ENCODE assay signal across 15 cellular contexts in genomic region chr7:94030634-94031033, GRCh38. TPM values are rescaled to one million over a fixed set of nuclear protein-coding genes. Genes with fewer than 3 reads are reported as not detected.
DNase-seq lines count a peak whose midpoint lies in the region; ATAC-seq lines count a peak whose summit lies in the region.
"Had no signal": no experiment of that assay in that cellular context is flagged by ENCODE, and none has a peak within 500 bp of the region (broad histone marks: within the 10 kb centered on the region; RNA-seq: fewer than 3 reads in every experiment).

No MANE protein-coding gene starts in this region.

- H3K27me3 Mint-ChIP-seq in central memory CD8-positive, alpha-beta T cell: peaks cover 31% of the 10 kb centered on the region
- H3K27me3 Mint-ChIP-seq in immature natural killer cell (ENCODE audit: low read depth in 3 of 3): peaks cover 2 to 8% (median 6%) of the 10 kb centered on the region in 3 donors
- peaks cover 13 to 27% of the 10 kb centered on the region in 2 donors for H3K27me3 Mint-ChIP-seq in natural killer cell treated with Interleukin-12 subunit alpha and Interleukin-12 subunit beta and Interleukin-15 and Interleukin-18, amount 100 ng/mL, for 72 hours
- peaks cover 42% of the 10 kb centered on the region for H3K27me3 Mint-ChIP-seq in stimulated activated naive CD8-positive, alpha-beta T cell treated with anti-CD3 and anti-CD28 coated beads, Interleukin-15, amount 100 ng/mL, for 72 hours

- H3K36me3 Mint-ChIP-seq in central memory CD8-positive, alpha-beta T cell (ENCODE audit: insufficient read depth): no peaks in the 10 kb centered on the region
- no peaks in the 10 kb centered on the region for H3K36me3 Mint-ChIP-seq in immature natural killer cell
- peaks cover 6% of the 10 kb centered on the region for H3K36me3 Mint-ChIP-seq in natural killer cell treated with Interleukin-12 subunit alpha and Interleukin-12 subunit beta and Interleukin-15 and Interleukin-18, amount 100 ng/mL, for 72 hours
- H3K36me3 Mint-ChIP-seq: CD14-positive monocyte; CD4-positive, alpha-beta memory T cell had no signal

- no peak overlapping the region for H3K9ac ChIP-seq in BLaER1
- H3K9ac ChIP-seq: GM23248 had no signal

- no peak overlapping the region for H3K27ac ChIP-seq in BLaER1
- H3K27ac ChIP-seq: GM23248 had no signal

- no peak overlapping the region for H3K4me3 Mint-ChIP-seq in central memory CD8-positive, alpha-beta T cell
- peak overlapping the region; percentile 36 to 61 (median 40) for H3K4me3 Mint-ChIP-seq in immature natural killer cell
- peak overlapping the region; percentile 20 for H3K4me3 Mint-ChIP-seq in natural killer cell treated with Interleukin-12 subunit alpha and Interleukin-12 subunit beta and Interleukin-15 and Interleukin-18, amount 100 ng/mL, for 72 hours
- H3K4me3 Mint-ChIP-seq in stimulated activated naive CD8-positive, alpha-beta T cell treated with anti-CD3 and anti-CD28 coated beads, Interleukin-15, amount 100 ng/mL, for 72 hours: no peak overlapping the region
- H3K4me3 Mint-ChIP-seq: CD14-positive monocyte; CD4-positive, alpha-beta memory T cell had no signal

- no peaks in the 10 kb centered on the region for H3K4me1 Mint-ChIP-seq in central memory CD8-positive, alpha-beta T cell
- H3K4me1 Mint-ChIP-seq in immature natural killer cell: peaks cover 39 to 51% of the 10 kb centered on the region in 2 donors
- peaks cover 29% of the 10 kb centered on the region in 2 donors for H3K4me1 Mint-ChIP-seq in natural killer cell treated with Interleukin-12 subunit alpha and Interleukin-12 subunit beta and Interleukin-15 and Interleukin-18, amount 100 ng/mL, for 72 hours (ENCODE audit: low read depth in 2 of 2)
- H3K4me1 Mint-ChIP-seq in stimulated activated naive CD8-positive, alpha-beta T cell treated with anti-CD3 and anti-CD28 coated beads, Interleukin-15, amount 100 ng/mL, for 72 hours: no peaks in the 10 kb centered on the region
- H3K4me1 Mint-ChIP-seq: CD4-positive, alpha-beta memory T cell had no signal

- peaks cover 14% of the 10 kb centered on the region; the same call in 1 of the 2 replicates for H3K4me1 ChIP-seq in BLaER1
- H3K4me1 ChIP-seq: HAP-1 had no signal

- H3K9me3 ChIP-seq in BLaER1: no peaks in the 10 kb centered on the region
- H3K9me3 ChIP-seq: HAP-1 had no signal

- H4K20me1 ChIP-seq in BLaER1: no peaks in the 10 kb centered on the region

- H3K4me2 ChIP-seq in BLaER1: peak overlapping the region; percentile 44; the same call in 1 of the 2 replicates

- no peak for DNase-seq in central memory CD8-positive, alpha-beta T cell (ENCODE audit: low spot score in 2 of 2)
- DNase-seq in immature natural killer cell: peak; percentile 50 to 62 (median 51)
- DNase-seq in natural killer cell treated with Interleukin-12 subunit alpha and Interleukin-12 subunit beta and Interleukin-15 and Interleukin-18, amount 100 ng/mL, for 72 hours (ENCODE audit: low spot score): no peak
- DNase-seq in stimulated activated naive CD8-positive, alpha-beta T cell treated with anti-CD3 and anti-CD28 coated beads, Interleukin-15, amount 100 ng/mL, for 72 hours: no peak
- no peak for DNase-seq in RKO (ENCODE audit: low spot score)
- DNase-seq: AML-193; CD4-positive, alpha-beta memory T cell; DMS153; DMS79; GF-D8; GM23248 had no signal

- no peaks in the 10 kb centered on the region for H3K9me3 Mint-ChIP-seq in central memory CD8-positive, alpha-beta T cell
- peaks cover 0 to 5% (median 0%) of the 10 kb centered on the region in 6 donors for H3K9me3 Mint-ChIP-seq in immature natural killer cell
- no peaks in the 10 kb centered on the region for H3K9me3 Mint-ChIP-seq in natural killer cell treated with Interleukin-12 subunit alpha and Interleukin-12 subunit beta and Interleukin-15 and Interleukin-18, amount 100 ng/mL, for 72 hours
- no peaks in the 10 kb centered on the region for H3K9me3 Mint-ChIP-seq in stimulated activated naive CD8-positive, alpha-beta T cell treated with anti-CD3 and anti-CD28 coated beads, Interleukin-15, amount 100 ng/mL, for 72 hours

- H3K27me3 ChIP-seq in BLaER1: no peaks in the 10 kb centered on the region

- H3K36me3 ChIP-seq in BLaER1: no peaks in the 10 kb centered on the region
- H3K36me3 ChIP-seq: HAP-1 had no signal

- H3K4me3 ChIP-seq in BLaER1: no peak overlapping the region
- H3K4me3 ChIP-seq: GM23248, HAP-1 had no signal

- no peak overlapping the region for H3K27ac Mint-ChIP-seq in central memory CD8-positive, alpha-beta T cell (ENCODE audit: low read depth)
- H3K27ac Mint-ChIP-seq in immature natural killer cell: peak overlapping the region in 4 of 6 donors; percentile 0 to 35 (median 6)
- H3K27ac Mint-ChIP-seq in natural killer cell treated with Interleukin-12 subunit alpha and Interleukin-12 subunit beta and Interleukin-15 and Interleukin-18, amount 100 ng/mL, for 72 hours: peak overlapping the region in 1 of 2 donors; percentile 5
- H3K27ac Mint-ChIP-seq in stimulated activated naive CD8-positive, alpha-beta T cell treated with anti-CD3 and anti-CD28 coated beads, Interleukin-15, amount 100 ng/mL, for 72 hours: no peak overlapping the region
- H3K27ac Mint-ChIP-seq: CD4-positive, alpha-beta memory T cell had no signal

- ATAC-seq in central memory CD8-positive, alpha-beta T cell (replicated peaks; ENCODE audit: extremely low read depth, poor library complexity, severe bottlenecking): peak; percentile 24
- ATAC-seq in natural killer cell treated with Interleukin-12 subunit alpha and Interleukin-12 subunit beta and Interleukin-15 and Interleukin-18, amount 100 ng/mL, for 72 hours: peak; percentile 43 to 52
- no peak for ATAC-seq in stimulated activated naive CD8-positive, alpha-beta T cell treated with anti-CD3 and anti-CD28 coated beads, Interleukin-15, amount 100 ng/mL, for 72 hours
- ATAC-seq in GM19452 (IDR thresholded peaks at IDR 0.05; ENCODE audit: unreplicated experiment): no peak

RNA-seq across cellular contexts. Expression of gene BET1, which starts 26.5 kb away (rescaled TPM):
- 10 to 100 TPM; 11.2 to 16.8 (median 12.2) TPM for polyA plus RNA-seq in immature natural killer cell
- 10 to 100 TPM; 18.1 to 23.8 TPM for total RNA-seq in natural killer cell treated with Interleukin-12 subunit alpha and Interleukin-12 subunit beta and Interleukin-15 and Interleukin-18, amount 100 ng/mL, for 72 hours

Comparison
In these comparisons a context has a peak if more than half of its experiments do, and no peak if none do; other contexts are left out.
1. ATAC-seq: peak in central memory CD8-positive, alpha-beta T cell (single experiment) and natural killer cell treated with Interleukin-12 subunit alpha and Interleukin-12 subunit beta and Interleukin-15 and Interleukin-18, amount 100 ng/mL, for 72 hours (2 of 2); none in stimulated activated naive CD8-positive, alpha-beta T cell treated with anti-CD3 and anti-CD28 coated beads, Interleukin-15, amount 100 ng/mL, for 72 hours (single experiment) and GM19452 (single experiment).
2. DNase-seq: peak in immature natural killer cell (3 of 3); none in central memory CD8-positive, alpha-beta T cell (0 of 2), natural killer cell treated with Interleukin-12 subunit alpha and Interleukin-12 subunit beta and Interleukin-15 and Interleukin-18, amount 100 ng/mL, for 72 hours (single experiment), stimulated activated naive CD8-positive, alpha-beta T cell treated with anti-CD3 and anti-CD28 coated beads, Interleukin-15, amount 100 ng/mL, for 72 hours (0 of 2) and RKO (single experiment).
3. H3K27ac Mint-ChIP-seq: peak in immature natural killer cell (4 of 6); none in central memory CD8-positive, alpha-beta T cell (single experiment) and stimulated activated naive CD8-positive, alpha-beta T cell treated with anti-CD3 and anti-CD28 coated beads, Interleukin-15, amount 100 ng/mL, for 72 hours (0 of 2).
4. H3K4me3 Mint-ChIP-seq: peak in immature natural killer cell (5 of 5) and natural killer cell treated with Interleukin-12 subunit alpha and Interleukin-12 subunit beta and Interleukin-15 and Interleukin-18, amount 100 ng/mL, for 72 hours (single experiment); none in central memory CD8-positive, alpha-beta T cell (single experiment) and stimulated activated naive CD8-positive, alpha-beta T cell treated with anti-CD3 and anti-CD28 coated beads, Interleukin-15, amount 100 ng/mL, for 72 hours (0 of 2).